12 cellular contexts compared by ENCODE assay signal in genomic region chr4:73520821-73521220, GRCh38. TPM values are rescaled to one million over a fixed set of nuclear protein-coding genes. Genes with fewer than 3 reads are reported as not detected.
A peak's percentile ranks its signal among the peaks of the same experiment; 100 is the strongest.
DNase-seq lines count a peak whose midpoint lies in the region; ATAC-seq and TF ChIP-seq lines count a peak whose summit lies in the region.
"Had no signal": no experiment of that assay in that cellular context is flagged by ENCODE, and none has a peak within 500 bp of the region (broad histone marks: within the 10 kb centered on the region; RNA-seq: fewer than 3 reads in every experiment).

No MANE protein-coding gene starts in this region.

- H3K27ac ChIP-seq in SJCRH30, result no peak overlapping the region
- H3K27ac ChIP-seq: gastrocnemius medialis, PC-9, uterus had no signal

- H3K4me1 ChIP-seq in SJCRH30, result peaks cover 15% of the 10 kb centered on the region
- H3K4me1 ChIP-seq: gastrocnemius medialis, uterus had no signal

- no peaks in the 10 kb centered on the region for H3K9me3 ChIP-seq in SJCRH30 (replicated peaks)
- H3K9me3 ChIP-seq: gastrocnemius medialis, uterus had no signal

- no peaks in the 10 kb centered on the region for H3K27me3 ChIP-seq in SJCRH30
- H3K27me3 ChIP-seq: gastrocnemius medialis, uterus had no signal

- peak; percentile 61 for DNase-seq in AG09309 (ENCODE audit: low read depth)
- peak; percentile 3 for DNase-seq in HFF-Myc (ENCODE audit: extremely low read depth, low read depth)
- DNase-seq in SJCRH30, result peak; percentile 85 to 90
- DNase-seq in glomerular visceral epithelial cell (ENCODE audit: extremely low spot score), result peak; percentile 67
- DNase-seq in T-helper 1 cell, result no peak
- no peak for DNase-seq in NCI-H446 treated with DMSO at 0.1 percent for 48 hours (lab: John Stamatoyannopoulos, UW)
- no peak for DNase-seq in activated CD8-positive, alpha-beta memory T cell treated with anti-CD3 and anti-CD28 coated beads for 24 hours
- DNase-seq: activated CD4-positive, alpha-beta T cell treated with anti-CD3 and anti-CD28 coated beads, Interleukin-2, amount 10 ng/mL, durations not matched to agents 7 days and 5 days; gastrocnemius medialis; PC-9; uterus had no signal

- ATAC-seq in GM21737 (IDR thresholded peaks at IDR 0.05; ENCODE audit: unreplicated experiment), result no peak
- ATAC-seq: gastrocnemius medialis had no signal

- TF ChIP-seq CTCF in AG09309 (IDR thresholded peaks at IDR 0.05; ENCODE audit: control insufficient read depth, insufficient read depth, low read depth, low read length, missing control alignments) (no peak), HFF-Myc (IDR thresholded peaks at IDR 0.05; ENCODE audit: low read depth, low read length, missing control alignments) (no peak)

- no peaks in the 10 kb centered on the region for H3K36me3 ChIP-seq in SJCRH30
- H3K36me3 ChIP-seq: gastrocnemius medialis, uterus had no signal

- no peak overlapping the region for H3K4me3 ChIP-seq in AG09309 (ENCODE audit: control insufficient read depth, low read depth, low read length)
- no peak overlapping the region for H3K4me3 ChIP-seq in HFF-Myc (replicated peaks; ENCODE audit: low read depth, low read length)
- peak overlapping the region; percentile 27 for H3K4me3 ChIP-seq in SJCRH30
- H3K4me3 ChIP-seq: gastrocnemius medialis, PC-9, uterus had no signal

RNA-seq across cellular contexts. Expression of gene AFM, which starts 39.3 kb away (rescaled TPM):
- total RNA-seq in SJCRH30 (2014; rRNA removed; shearing (Covaris generic)), result not detected in 2 replicates
- total RNA-seq: activated CD4-positive, alpha-beta T cell treated with anti-CD3 and anti-CD28 coated beads, Interleukin-2, amount 10 ng/mL, durations not matched to agents 7 days and 5 days; PC-9 had no signal

Comparison
In these comparisons a context has a peak if more than half of its experiments do, and no peak if none do; other contexts are left out.
1. DNase-seq: peak in AG09309 (single experiment), HFF-Myc (single experiment), SJCRH30 (2 of 2) and glomerular visceral epithelial cell (single experiment); none in T-helper 1 cell (0 of 5), NCI-H446 treated with DMSO at 0.1 percent for 48 hours (single experiment) and activated CD8-positive, alpha-beta memory T cell treated with anti-CD3 and anti-CD28 coated beads for 24 hours (single experiment).